ENCODE assay signal across 13 cellular contexts in genomic region chr17:77924757-77925336, GRCh38. TPM values are rescaled to one million over a fixed set of nuclear protein-coding genes. Genes with fewer than 3 reads are reported as not detected.
DNase-seq lines count a peak whose midpoint lies in the region; ATAC-seq, FAIRE-seq and TF ChIP-seq lines count a peak whose summit lies in the region.
"Had no signal": no experiment of that assay in that cellular context is flagged by ENCODE, and none has a peak within 500 bp of the region (broad histone marks: within the 10 kb centered on the region; RNA-seq: fewer than 3 reads in every experiment).

No MANE protein-coding gene starts in this region.

- H3K27ac Mint-ChIP-seq in Calu3 (ENCODE audit: unreplicated experiment) (no peak overlapping the region), neural progenitor cell (peak overlapping the region; percentile 72)
- H3K27ac Mint-ChIP-seq in activated CD8-positive, alpha-beta T cell treated with anti-CD3 and anti-CD28 coated beads, Interleukin-2, amount 10 ng/mL, durations not matched to agents 7 days and 5 days, result no peak overlapping the region

- H3F3A ChIP-seq in neural progenitor cell (ENCODE audit: low read depth), result peaks cover 38% of the 10 kb centered on the region

- ATAC-seq in GM19324 (IDR thresholded peaks at IDR 0.05; ENCODE audit: low FRiP score, unreplicated experiment), result no peak
- ATAC-seq in activated CD8-positive, alpha-beta T cell treated with anti-CD3 and anti-CD28 coated beads, Interleukin-2, amount 10 ng/mL, durations not matched to agents 7 days and 5 days, result no peak

- H3K4me1 Mint-ChIP-seq in Calu3 (ENCODE audit: low read depth, unreplicated experiment) (no peaks in the 10 kb centered on the region), neural progenitor cell (peaks cover 54% of the 10 kb centered on the region)
- peaks cover 17% of the 10 kb centered on the region for H3K4me1 Mint-ChIP-seq in activated CD8-positive, alpha-beta T cell treated with anti-CD3 and anti-CD28 coated beads, Interleukin-2, amount 10 ng/mL, durations not matched to agents 7 days and 5 days (ENCODE audit: low read depth)

- no peak overlapping the region for H2AFZ ChIP-seq in neural progenitor cell (replicated peaks)

- no peak overlapping the region for H3K9ac ChIP-seq in neural progenitor cell

- no peaks in the 10 kb centered on the region for H3K36me3 ChIP-seq in neural progenitor cell
- H3K36me3 ChIP-seq: spleen had no signal

- H3K27me3 ChIP-seq in neural progenitor cell, result no peaks in the 10 kb centered on the region

- TF ChIP-seq CTCF in Calu3 (IDR thresholded peaks at IDR 0.05; ENCODE audit: unreplicated experiment) (no peak), neural progenitor cell (IDR thresholded peaks at IDR 0.05) (no peak)

- H3K4me3 Mint-ChIP-seq in Calu3 (ENCODE audit: low read depth, unreplicated experiment) (no peak overlapping the region), neural progenitor cell (peak overlapping the region; percentile 72)
- H3K4me3 Mint-ChIP-seq in activated CD8-positive, alpha-beta T cell treated with anti-CD3 and anti-CD28 coated beads, Interleukin-2, amount 10 ng/mL, durations not matched to agents 7 days and 5 days, result no peak overlapping the region

- no peaks in the 10 kb centered on the region for H3K9me3 ChIP-seq in neural progenitor cell (ENCODE audit: low read depth)

- no peak overlapping the region for H3K4me3 ChIP-seq in neural progenitor cell
- H3K4me3 ChIP-seq: spleen had no signal

- peak overlapping the region; percentile 55 for H3K4me2 ChIP-seq in neural progenitor cell

- no peaks in the 10 kb centered on the region for H3K79me2 ChIP-seq in neural progenitor cell (ENCODE audit: low read depth)

- no TSS peak for BruUV-seq in Calu3 (replicated peaks; lab: Mats Ljungman, UMichigan)

- DNase-seq in Calu3, result peak; percentile 20
- peak; percentile 87 for DNase-seq in RPMI8226
- DNase-seq in globus pallidus (ENCODE audit: low spot score), result peak; percentile 73
- peak; percentile 58 for DNase-seq in neural progenitor cell (ENCODE audit: low spot score)
- DNase-seq in activated CD4-positive, alpha-beta T cell treated with anti-CD3 and anti-CD28 coated beads for 48 hours, result no peak
- no peak for DNase-seq in activated CD8-positive, alpha-beta T cell treated with anti-CD3 and anti-CD28 coated beads, Interleukin-2, amount 10 ng/mL, durations not matched to agents 7 days and 5 days
- no peak for DNase-seq in RCC 7860 (ENCODE audit: low spot score)
- DNase-seq: kidney glomerular epithelial cell; NCI-H1048; spleen; stimulated activated naive CD4-positive, alpha-beta T cell treated with Interleukin-2 at 50 U/mL for 16 hours had no signal

- no peaks in the 10 kb centered on the region for H3K9me3 Mint-ChIP-seq in Calu3 (ENCODE audit: low read depth, unreplicated experiment)
- peaks cover 3% of the 10 kb centered on the region for H3K9me3 Mint-ChIP-seq in neural progenitor cell
- H3K9me3 Mint-ChIP-seq in activated CD8-positive, alpha-beta T cell treated with anti-CD3 and anti-CD28 coated beads, Interleukin-2, amount 10 ng/mL, durations not matched to agents 7 days and 5 days (ENCODE audit: insufficient read depth), result no peaks in the 10 kb centered on the region

- peaks cover 46% of the 10 kb centered on the region for H3K4me1 ChIP-seq in neural progenitor cell

- intact Hi-C loops in Calu3 (cut with micrococcal nuclease; ENCODE audit: unreplicated experiment), result no loop called here

- H3K27me3 Mint-ChIP-seq in Calu3 (ENCODE audit: unreplicated experiment) (peaks cover 85% of the 10 kb centered on the region), neural progenitor cell (ENCODE audit: insufficient read depth, low read depth) (peaks cover 3% of the 10 kb centered on the region)
- peaks cover 7% of the 10 kb centered on the region for H3K27me3 Mint-ChIP-seq in activated CD8-positive, alpha-beta T cell treated with anti-CD3 and anti-CD28 coated beads, Interleukin-2, amount 10 ng/mL, durations not matched to agents 7 days and 5 days (ENCODE audit: low read depth)

- FAIRE-seq in RCC 7860 (lab: Jason Lieb, UNC), result no peak

- H4K20me1 ChIP-seq in neural progenitor cell (ENCODE audit: low read depth), result no peaks in the 10 kb centered on the region

- H3K36me3 Mint-ChIP-seq in Calu3 (ENCODE audit: insufficient read depth, unreplicated experiment) (no peaks in the 10 kb centered on the region), neural progenitor cell (no peaks in the 10 kb centered on the region)
- H3K36me3 Mint-ChIP-seq in activated CD8-positive, alpha-beta T cell treated with anti-CD3 and anti-CD28 coated beads, Interleukin-2, amount 10 ng/mL, durations not matched to agents 7 days and 5 days (ENCODE audit: low read depth), result no peaks in the 10 kb centered on the region

- no peak overlapping the region for H3K27ac ChIP-seq in neural progenitor cell
- H3K27ac ChIP-seq: C4-2B, spleen had no signal

- CTCF ChIA-PET in Calu3 (lab: Charles Lee), result interaction anchor here (0.6 kb wide), 1 partner anchor 24 kb away, joined by 3 read pairs; no protein-coding TSS in a partner anchor
- CTCF ChIA-PET in activated CD8-positive, alpha-beta T cell treated with anti-CD3 and anti-CD28 coated beads, Interleukin-2, amount 10 ng/mL, durations not matched to agents 7 days and 5 days (lab: Charles Lee), result no interaction called here

- POLR2A ChIA-PET in activated CD8-positive, alpha-beta T cell treated with anti-CD3 and anti-CD28 coated beads, Interleukin-2, amount 10 ng/mL, durations not matched to agents 7 days and 5 days (lab: Charles Lee), result no interaction called here

RNA-seq across cellular contexts. Expression of gene TNRC6C, which starts 33.7 kb away (rescaled TPM):
- 11.9 and 18.2 TPM in 2 replicates for total RNA-seq in Calu3 (2022)
- total RNA-seq in neural progenitor cell (ENCODE audit: low replicate concordance), result 11.4 and 14.9 TPM in 2 replicates
- total RNA-seq in activated CD8-positive, alpha-beta T cell treated with anti-CD3 and anti-CD28 coated beads, Interleukin-2, amount 10 ng/mL, durations not matched to agents 7 days and 5 days, result 10 to 100 TPM; 33.3 to 36.2 TPM

Comparison
In these comparisons a context has a peak if more than half of its experiments do, and no peak if none do; other contexts are left out.
1. DNase-seq: peak in Calu3 (single experiment), RPMI8226 (single experiment), globus pallidus (single experiment) and neural progenitor cell (single experiment); none in activated CD4-positive, alpha-beta T cell treated with anti-CD3 and anti-CD28 coated beads for 48 hours (single experiment), activated CD8-positive, alpha-beta T cell treated with anti-CD3 and anti-CD28 coated beads, Interleukin-2, amount 10 ng/mL, durations not matched to agents 7 days and 5 days (single experiment) and RCC 7860 (single experiment).